ENCODE assay signal across 8 cellular contexts in genomic region chr11:126310229-126310991, GRCh38. TPM values are rescaled to one million over a fixed set of nuclear protein-coding genes. Genes with fewer than 3 reads are reported as not detected.
A peak's percentile ranks its signal among the peaks of the same experiment; 100 is the strongest.
DNase-seq lines count a peak whose midpoint lies in the region; TF ChIP-seq lines count a peak whose summit lies in the region.

No MANE protein-coding gene starts in this region.

- BruUV-seq in MCF 10A (replicated peaks; lab: Mats Ljungman, UMichigan) = no TSS peak

- H3K4me3 ChIP-seq in HAP-1 = no peak overlapping the region
- no peak overlapping the region for H3K4me3 ChIP-seq in spleen

- CTCF ChIA-PET in MCF 10A (lab: Yijun Ruan, JAX) = interaction anchor here (0.5 to 10.1 kb wide), 69 partner anchors 8 to 1372 kb away, joined by 3 to 297 read pairs (median 4); partner anchors contain the start of genes SRPRA and ST3GAL4

- 49 to 63% (median 56%) methylated on average over 9 of the region's 9 CpGs for WGBS in spleen, 5 donors

- H3K36me3 ChIP-seq in HAP-1 (replicated peaks) (peaks cover 7% of the 10 kb centered on the region; the same call in 1 of the 2 replicates), spleen (peaks cover 0 to 78% (median 17%) of the 10 kb centered on the region in 6 donors)

- no peak overlapping the region for H3K27ac Mint-ChIP-seq in MCF 10A (ENCODE audit: low read depth, unreplicated experiment)

- intact Hi-C loops in MCF 10A (cut with micrococcal nuclease) (loop anchor here (1.0 to 10.0 kb wide), 6 partner anchors 120 to 1034 kb away; no protein-coding TSS in a partner anchor), spleen (cut with DNase I; ENCODE audit: low total_unique reads) (no loop called here)

- DNase-seq in EH (ENCODE audit: low read depth) (peak; percentile 82), HAP-1 (ENCODE audit: low spot score in 2 of 2) (peak; percentile 62 to 83), NCI-H1105 (lab: John Stamatoyannopoulos, UW) (peak; percentile 70), UCSD-AML1 (lab: John Stamatoyannopoulos, UW; ENCODE audit: unreplicated experiment) (peak; percentile 77), MCF 10A (ENCODE audit: unreplicated experiment) (peak; percentile 78), iPS-NIHi11 (ENCODE audit: low spot score) (peak; percentile 83), spleen (peak; percentile 90), NCI-H524 treated with DMSO at 0.1 percent for 48 hours (lab: John Stamatoyannopoulos, UW) (no peak)

- POLR2A ChIA-PET in MCF 10A (lab: Yijun Ruan, JAX) = interaction anchor here (0.7 to 2.6 kb wide), 3 partner anchors 25 to 170 kb away, joined by 3 to 10 read pairs (median 5); no protein-coding TSS in a partner anchor

- peaks cover 15% of the 10 kb centered on the region for H3K4me1 ChIP-seq in HAP-1
- H3K4me1 ChIP-seq in spleen = peaks cover 14 to 83% (median 50%) of the 10 kb centered on the region in 6 donors

- H3K9me3 ChIP-seq in HAP-1 = no peaks in the 10 kb centered on the region
- no peaks in the 10 kb centered on the region for H3K9me3 ChIP-seq in spleen

- in situ Hi-C loops in HAP-1 (cut with MboI; ENCODE audit: low sequenced_read_pairs) = loop anchor here (25.0 kb wide), 1 partner anchor 677 kb away; no protein-coding TSS in a partner anchor

- H3K4me1 Mint-ChIP-seq in MCF 10A (ENCODE audit: insufficient read depth, unreplicated experiment) = peaks cover 5% of the 10 kb centered on the region

- H3K4me3 Mint-ChIP-seq in MCF 10A (ENCODE audit: unreplicated experiment) = no peak overlapping the region

- peaks cover 28% of the 10 kb centered on the region for H3K36me3 Mint-ChIP-seq in MCF 10A (ENCODE audit: insufficient read depth, unreplicated experiment)

- TF ChIP-seq CTCF in MCF 10A (IDR thresholded peaks at IDR 0.05; ENCODE audit: unreplicated experiment) = peak; percentile 82
- TF ChIP-seq CTCF in spleen (IDR thresholded peaks at IDR 0.05 in 8 of 11, conservative IDR thresholded peaks at IDR 0.05 in 3 of 11) = peak; percentile 66 to 92 (median 85)

- peak overlapping the region in 7 of 8 donors; percentile 37 to 89 (median 79) for H3K27ac ChIP-seq in spleen

- H3K27me3 ChIP-seq in HAP-1 (ENCODE audit: low read depth) (no peaks in the 10 kb centered on the region), spleen (replicated peaks in 1 of 7) (no peaks in the 10 kb centered on the region)

- no peaks in the 10 kb centered on the region for H3K27me3 Mint-ChIP-seq in MCF 10A (ENCODE audit: insufficient read depth, unreplicated experiment)

- TF ChIP-seq POLR2A in spleen (IDR thresholded peaks at IDR 0.05) = no peak

- no peaks in the 10 kb centered on the region for H3K9me3 Mint-ChIP-seq in MCF 10A (ENCODE audit: unreplicated experiment)

RNA-seq across cellular contexts. Expression of gene DCPS, which starts 6.5 kb away (rescaled TPM):
- 29.6 and 33.7 TPM in 2 replicates for total RNA-seq in MCF 10A (2022)
- 10 to 100 TPM; 17.4 to 30.8 (median 21.1) TPM for total RNA-seq in spleen
- 10 to 100 TPM; 23.9 to 35.2 (median 30.4) TPM for polyA plus RNA-seq in spleen

RNA-seq across cellular contexts. Expression of gene TIRAP, which starts 27.5 kb away (rescaled TPM):
- total RNA-seq in MCF 10A (2022) = 11.9 and 14.0 TPM in 2 replicates
- 10 to 100 TPM; 15.4 to 23.5 (median 18.5) TPM for total RNA-seq in spleen
- 1 to 10 TPM; 2.6 to 7.3 (median 3.0) TPM for polyA plus RNA-seq in spleen

RNA-seq across cellular contexts. Expression of gene FOXRED1, which starts 41.5 kb away (rescaled TPM):
- 28.2 and 37.2 TPM in 2 replicates for total RNA-seq in MCF 10A (2022)
- total RNA-seq in spleen = 10 to 100 TPM; 26.1 to 48.1 (median 32.0) TPM
- polyA plus RNA-seq in spleen = 10 to 100 TPM; 20.5 to 31.6 (median 23.3) TPM

RNA-seq across cellular contexts. Expression of gene SRPRA, which starts 41.7 kb away (rescaled TPM):
- total RNA-seq in MCF 10A (2022) (176 and 258 TPM in 2 replicates), spleen (100 to 1,000 TPM; 103 to 130 (median 117) TPM)
- 10 to 100 TPM; 30.9 to 35.3 (median 32.0) TPM for polyA plus RNA-seq in spleen

RNA-seq across cellular contexts. Expression of gene ST3GAL4, which starts 45.1 kb away (rescaled TPM):
- total RNA-seq in MCF 10A (2022) = 12.3 and 15.3 TPM in 2 replicates
- total RNA-seq in spleen = 100 to 1,000 TPM in 1 of 7 donors, 10 to 100 TPM in 6; 41.2 to 102 (median 53.0) TPM
- polyA plus RNA-seq in spleen = 10 to 100 TPM; 12.8 to 25.0 (median 22.4) TPM
